ENCODE assay signal across 19 cellular contexts in the genomic region with DNA sequence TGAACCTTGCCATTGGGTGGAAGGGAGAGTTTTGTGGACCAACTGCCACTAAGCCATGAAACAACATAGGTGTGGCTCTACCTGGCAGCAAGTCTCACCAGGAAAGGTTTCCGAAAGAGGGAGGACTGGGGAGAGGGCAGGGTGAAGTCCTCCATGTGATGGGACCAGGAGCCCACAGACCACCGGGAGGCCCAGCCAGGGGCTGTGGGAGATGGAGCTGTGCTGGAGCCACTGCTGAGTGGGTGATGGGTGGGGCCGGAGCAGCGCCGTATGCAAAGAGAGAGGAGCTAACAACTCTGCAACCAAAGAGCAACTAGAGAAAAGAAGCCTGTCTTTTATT. TPM values are rescaled to one million over a fixed set of nuclear protein-coding genes. Genes with fewer than 3 reads are reported as not detected.
DNase-seq lines count a peak whose midpoint lies in the region; ATAC-seq, FAIRE-seq and TF ChIP-seq lines count a peak whose summit lies in the region.
"Had no signal": no experiment of that assay in that cellular context is flagged by ENCODE, and none has a peak within 500 bp of the region (broad histone marks: within the 10 kb centered on the region; RNA-seq: fewer than 3 reads in every experiment).

No MANE protein-coding gene starts in this region.

- H3K4me1 ChIP-seq in right lobe of liver, result peaks cover 0 to 17% (median 2%) of the 10 kb centered on the region in 4 donors
- H3K4me1 ChIP-seq in HepG2 (ENCODE audit: insufficient read depth, low read length), result peaks cover 44% of the 10 kb centered on the region
- peaks cover 0 to 2% of the 10 kb centered on the region in 2 donors for H3K4me1 ChIP-seq in kidney (ENCODE audit: control insufficient read depth in 1 of 2, insufficient read depth in 1 of 2, low read depth in 1 of 2, low read length in 2 of 2)
- H3K4me1 ChIP-seq in A673 (ENCODE audit: insufficient read depth, low read length, poor library complexity, severe bottlenecking), result no peaks in the 10 kb centered on the region
- H3K4me1 ChIP-seq: A549 had no signal

- no TSS peak for BruUV-seq in HepG2 (replicated peaks; lab: Mats Ljungman, UMichigan)
- BruUV-seq in A673 (replicated peaks; lab: Mats Ljungman, UMichigan), result no TSS peak

- TF ChIP-seq POLR2A in right lobe of liver (IDR thresholded peaks at IDR 0.05), result no peak
- TF ChIP-seq POLR2A in HepG2 (IDR thresholded peaks at IDR 0.05; ENCODE audit: insufficient read depth in 1 of 2, low read depth in 2 of 2, low read length in 2 of 2), result no peak

- H3K27ac ChIP-seq in right lobe of liver (no peak overlapping the region), HepG2 (ENCODE audit: extremely low read length, insufficient read depth, low read length) (no peak overlapping the region), kidney (ENCODE audit: low read depth in 2 of 2, low read length in 2 of 2) (no peak overlapping the region), A673 (ENCODE audit: low read depth, low read length, poor library complexity, severe bottlenecking) (no peak overlapping the region)
- H3K27ac ChIP-seq: A549 had no signal

- CTCF ChIA-PET in HepG2 (lab: Yijun Ruan, JAX; ENCODE audit: low intra/inter-chr PET ratio, low total read pairs), result no interaction called here
- CTCF ChIA-PET in A673 (lab: Charles Lee), result no interaction called here

- no peaks in the 10 kb centered on the region for H3K36me3 ChIP-seq in right lobe of liver
- no peaks in the 10 kb centered on the region for H3K36me3 ChIP-seq in HepG2 (replicated peaks in 1 of 2; ENCODE audit: control insufficient read depth in 1 of 2, insufficient read depth in 2 of 2, low read length in 2 of 2)
- no peaks in the 10 kb centered on the region for H3K36me3 ChIP-seq in kidney (ENCODE audit: control insufficient read depth in 1 of 2, insufficient read depth in 2 of 2, low read length in 2 of 2)
- no peaks in the 10 kb centered on the region for H3K36me3 ChIP-seq in A673 (ENCODE audit: insufficient read depth, low read length, poor library complexity, severe bottlenecking)

- no peak for TF ChIP-seq CTCF in right lobe of liver (IDR thresholded peaks at IDR 0.05)
- TF ChIP-seq CTCF in HepG2 (CRISPR knock-in tag; IDR thresholded peaks at IDR 0.05), result no peak
- TF ChIP-seq CTCF in kidney (IDR thresholded peaks at IDR 0.05; ENCODE audit: borderline replicate concordance, extremely low read depth, insufficient read depth), result no peak
- no peak for TF ChIP-seq CTCF in A673 (conservative IDR thresholded peaks at IDR 0.05; ENCODE audit: low read depth, low read length)

- no peaks in the 10 kb centered on the region for H3K27me3 ChIP-seq in right lobe of liver
- H3K27me3 ChIP-seq in HepG2 (ENCODE audit: control insufficient read depth in 1 of 2, insufficient read depth in 2 of 2, low read length in 2 of 2), result peaks cover 1 to 8% of the 10 kb centered on the region in 2 experiments; a peak in 2 of 5 replicates
- H3K27me3 ChIP-seq in A673 (replicated peaks; ENCODE audit: insufficient read depth, low read depth, low read length, poor library complexity), result no peaks in the 10 kb centered on the region

- H3K9ac ChIP-seq in HepG2 (ENCODE audit: insufficient read depth, low read depth, low read length) (no peak overlapping the region), kidney (ENCODE audit: low read length in 2 of 2) (no peak overlapping the region)

- no peak overlapping the region for H3K4me2 ChIP-seq in HepG2 (ENCODE audit: low read depth, low read length)
- H3K4me2 ChIP-seq: A549 had no signal

- H3K9me3 ChIP-seq in right lobe of liver (peaks cover 0 to 4% (median 0%) of the 10 kb centered on the region in 4 donors), HepG2 (ENCODE audit: low read length) (no peaks in the 10 kb centered on the region), kidney (ENCODE audit: control insufficient read depth in 1 of 2, low read length in 2 of 2) (peaks cover 0 to 10% of the 10 kb centered on the region in 2 donors), A673 (ENCODE audit: low read depth, low read length, poor library complexity, severe bottlenecking) (peaks cover 8% of the 10 kb centered on the region)

- H2AFZ ChIP-seq in HepG2 (ENCODE audit: low read length), result no peak overlapping the region

- in situ Hi-C loops in HepG2 (cut with HindIII; ENCODE audit: extremely low pct_ligation_motif_present, low pct_unique_long_range_greater_than_20kb), result no loop called here

- H3K79me2 ChIP-seq in HepG2 (ENCODE audit: insufficient read depth, low read length), result no peaks in the 10 kb centered on the region

- FAIRE-seq in HepG2 (lab: Jason Lieb, UNC) (no peak), kidney (lab: Jason Lieb, UNC) (no peak)
- FAIRE-seq: A549, G401.6, GM12892, RCC 7860 had no signal

- H3K4me3 ChIP-seq in right lobe of liver (no peak overlapping the region), HepG2 (replicated peaks in 1 of 3; ENCODE audit: insufficient read depth in 1 of 3, low read depth in 2 of 3, low read length in 3 of 3) (no peak overlapping the region), kidney (ENCODE audit: low read length in 2 of 2) (no peak overlapping the region), A673 (ENCODE audit: low read depth, low read length, poor library complexity, severe bottlenecking) (no peak overlapping the region)
- H3K4me3 ChIP-seq: A549 had no signal

- ATAC-seq in right lobe of liver, result no peak
- no peak for ATAC-seq in HepG2
- ATAC-seq in GM21381 (IDR thresholded peaks at IDR 0.05; ENCODE audit: unreplicated experiment), result no peak

- WGBS in right lobe of liver (ENCODE audit: insufficient coverage, low coverage, low lambda C conversion rate, missing lambda C conversion rate), result 96% methylated on average over 4 of the region's 5 CpGs
- 58% methylated on average over 5 of the region's 5 CpGs for WGBS in HepG2 (ENCODE audit: low lambda C conversion rate)

- H4K20me1 ChIP-seq in HepG2 (ENCODE audit: insufficient read depth, low read length), result no peaks in the 10 kb centered on the region

- POLR2A ChIA-PET in HepG2 (lab: Yijun Ruan, JAX) (interaction anchor here (1.1 kb wide), 1 partner anchor 174 kb away, joined by 3 read pairs; no protein-coding TSS in a partner anchor), A673 (lab: Charles Lee; ENCODE audit: low non-redundant PET) (interaction anchor here (1.8 kb wide), 1 partner anchor 9 kb away, joined by 3 read pairs; no protein-coding TSS in a partner anchor)

- intact Hi-C loops in right lobe of liver (cut with DNase I), result no loop called here
- intact Hi-C loops in HepG2 (cut with micrococcal nuclease; ENCODE audit: unreplicated experiment), result no loop called here
- intact Hi-C loops in kidney (cut with DNase I), result no loop called here
- intact Hi-C loops in posterior vena cava (cut with DNase I), result no loop called here
- intact Hi-C loops in A673 (cut with micrococcal nuclease; ENCODE audit: unreplicated experiment), result no loop called here

- no peak for TF ChIP-seq RAD21 in HepG2 (CRISPR knock-in tag; IDR thresholded peaks at IDR 0.05)

- DNase-seq in right lobe of liver (peak in 2 of 3 donors; percentile 14 to 22), HepG2 (ENCODE audit: low spot score) (no peak), kidney (peak; percentile 49), posterior vena cava (ENCODE audit: low spot score) (peak; percentile 55), A673 (ENCODE audit: low spot score) (no peak), anterior cingulate cortex (lab: John Stamatoyannopoulos, UW) (no peak)
- DNase-seq: C1 segment of cervical spinal cord, Kasumi-1, NCI-H1694 treated with DMSO at 0.1 percent for 48 hours, NCI-H446, NCI-H526 treated with DMSO at 0.1 percent for 48 hours had no signal

- no peak for TF ChIP-seq EP300 in HepG2 (IDR thresholded peaks at IDR 0.05; ENCODE audit: low read depth in 2 of 2, low read length in 2 of 2)
- TF ChIP-seq EP300 in HepG2 (CRISPR knock-in tag; IDR thresholded peaks at IDR 0.05; ENCODE audit: borderline replicate concordance), result no peak

TF ChIP-seq in HepG2, 621 proteins besides CTCF, POLR2A, EP300 and RAD21:
- TF ChIP-seq FOXK2 (IDR thresholded peaks at IDR 0.05) (no peak), CEBPB (IDR thresholded peaks at IDR 0.05; ENCODE audit: borderline replicate concordance, low read depth, low read length) (no peak), RELA (CRISPR knock-in tag; IDR thresholded peaks at IDR 0.05) (no peak)

RNA-seq across cellular contexts. Expression of gene LINC01488, which starts 16.9 kb away (rescaled TPM):
- total RNA-seq in right lobe of liver (10 to 100 TPM in 1 of 6 experiments, 1 to 10 TPM in 3, under 1 TPM in 1, not detected in 1; 0.63 to 22.9 (median 1.1) TPM), HepG2 (2016; rRNA removed; fragmentation: Illumina TruSeq; extraction: Trizol) (0.14 and 0.58 TPM in 2 replicates), kidney (not detected), posterior vena cava (not detected), A673 (2021) (not detected in 2 replicates)
- total RNA-seq in HepG2 (2016; cell fraction: cytosol; rRNA removed; fragmentation: Illumina TruSeq; extraction: Trizol; ENCODE audit: low read depth), result 0.10 and 0.18 TPM in 2 replicates
- total RNA-seq in HepG2 (2016; cell fraction: insoluble cytoplasmic fraction; rRNA removed; fragmentation: Illumina TruSeq; extraction: Trizol), result 0.09 and 0.74 TPM in 2 replicates
- 0.17 and 0.31 TPM in 2 replicates for total RNA-seq in HepG2 (2016; cell fraction: membrane; rRNA removed; fragmentation: Illumina TruSeq; extraction: Trizol)
- total RNA-seq in HepG2 (2016; cell fraction: nucleus; rRNA removed; fragmentation: Illumina TruSeq; extraction: Trizol), result 0.47 and 1.4 TPM in 2 replicates
- polyA plus RNA-seq in HepG2 (2011; rRNA removed) (0.13 and 0.26 TPM in 2 replicates), kidney (ENCODE audit: insufficient read depth, low read depth, low replicate concordance) (not detected)
- 0.11 TPM in 1 of 2 replicates, not detected in the other for polyA plus RNA-seq in HepG2 (2011; cell fraction: cytosol; rRNA removed)
- polyA plus RNA-seq in HepG2 (2011; cell fraction: nucleus; rRNA removed), result 0.31 and 1.3 TPM in 2 replicates
- 0.04 TPM in 1 of 2 replicates, not detected in the other for polyA plus RNA-seq in HepG2 (2012)
- polyA plus RNA-seq in HepG2 (2016; cell fraction: cytosol; fragmentation: Illumina TruSeq; extraction: Trizol; ENCODE audit: low read depth), result 0.09 and 0.12 TPM in 2 replicates
- polyA plus RNA-seq in HepG2 (2016; cell fraction: insoluble cytoplasmic fraction; fragmentation: Illumina TruSeq; extraction: Trizol; ENCODE audit: low read depth), result 0.21 and 0.39 TPM in 2 replicates
- 0.22 TPM in 2 replicates for polyA plus RNA-seq in HepG2 (2016; cell fraction: membrane; fragmentation: Illumina TruSeq; extraction: Trizol; ENCODE audit: low read depth)
- 1.7 and 3.1 TPM in 2 replicates for polyA plus RNA-seq in HepG2 (2016; cell fraction: nucleus; fragmentation: Illumina TruSeq; extraction: Trizol; ENCODE audit: insufficient read depth, low read depth)
- polyA minus RNA-seq in HepG2 (2011; rRNA and poly(A)+ RNA removed; ENCODE audit: low replicate concordance), result 0.16 TPM in 1 of 2 replicates, not detected in the other
- polyA minus RNA-seq in HepG2 (2011; cell fraction: cytosol; rRNA and poly(A)+ RNA removed), result not detected in 2 replicates
- 0.12 and 0.39 TPM in 2 replicates for polyA minus RNA-seq in HepG2 (2011; cell fraction: nucleus; rRNA and poly(A)+ RNA removed)
- total RNA-seq: Daoy, H4, MCF 10A had no signal

Comparison
In these comparisons a context has a peak if more than half of its experiments do, and no peak if none do; other contexts are left out.
1. DNase-seq: peak in right lobe of liver (2 of 3), kidney (single experiment) and posterior vena cava (single experiment); none in HepG2 (single experiment), A673 (single experiment) and anterior cingulate cortex (0 of 58).